In genomic region chr6:15912505-15912767, GRCh38 we compare ENCODE assay signal across 18 cellular contexts.
"Had no signal": no experiment of that assay in that cellular context is flagged by ENCODE, and none has a peak within 500 bp of the region (broad histone marks: within the 10 kb centered on the region; RNA-seq: fewer than 3 reads in every experiment).

No MANE protein-coding gene starts in this region.

- H3K9me3 ChIP-seq: thyroid gland had no signal

- DNase-seq: aorta; brain microvascular endothelial cell; central memory CD4-positive, alpha-beta T cell; dermis blood vessel endothelial cell; effector CD8-positive, alpha-beta T cell; erythroblast; foreskin keratinocyte; islet precursor cell; left cardiac atrium; stimulated activated CD4-positive, alpha-beta T cell treated with anti-CD3 and anti-CD28 coated beads, Interleukin-12 subunit alpha, Interleukin-12 subunit beta, amount 100 ng/mL, for 4 hours; substantia nigra; T-cell; T-helper 9 cell; thyroid gland had no signal

- H3K27me3 ChIP-seq: brain microvascular endothelial cell, foreskin keratinocyte, thyroid gland had no signal

- H3K4me3 ChIP-seq: thyroid gland had no signal

- H3K4me1 ChIP-seq: parathyroid adenoma, thyroid gland had no signal

- H3K36me3 ChIP-seq: brain microvascular endothelial cell, thyroid gland had no signal

- H3K9ac ChIP-seq: parathyroid adenoma had no signal

- H3K4me3 Mint-ChIP-seq: activated CD4-positive, alpha-beta memory T cell treated with anti-CD3 and anti-CD28 coated beads, Interleukin-2, amount 10 ng/mL, durations not matched to agents 7 days and 5 days; nephron; stimulated activated naive CD8-positive, alpha-beta T cell treated with anti-CD3 and anti-CD28 coated beads, Interleukin-15, Interleukin-2, amounts not matched to agents 100 ng/mL and 50 ng/mL, for 24 hours; T-cell had no signal

- H3K36me3 Mint-ChIP-seq: T-cell had no signal

- H3K4me1 Mint-ChIP-seq: T-cell had no signal

- H3K27ac ChIP-seq: brain microvascular endothelial cell, foreskin keratinocyte, parathyroid adenoma, thyroid gland had no signal

- H3K27ac Mint-ChIP-seq: activated CD4-positive, alpha-beta memory T cell treated with anti-CD3 and anti-CD28 coated beads, Interleukin-2, amount 10 ng/mL, durations not matched to agents 7 days and 5 days; nephron; stimulated activated naive CD8-positive, alpha-beta T cell treated with anti-CD3 and anti-CD28 coated beads, Interleukin-15, Interleukin-2, amounts not matched to agents 100 ng/mL and 50 ng/mL, for 24 hours; T-cell had no signal

- ATAC-seq: foreskin keratinocyte, left cardiac atrium, T-cell had no signal

- H3K27me3 Mint-ChIP-seq: T-cell had no signal

- H3K9me3 Mint-ChIP-seq: activated CD4-positive, alpha-beta memory T cell treated with anti-CD3 and anti-CD28 coated beads, Interleukin-2, amount 10 ng/mL, durations not matched to agents 7 days and 5 days; nephron; T-cell had no signal
